In the genomic region with DNA sequence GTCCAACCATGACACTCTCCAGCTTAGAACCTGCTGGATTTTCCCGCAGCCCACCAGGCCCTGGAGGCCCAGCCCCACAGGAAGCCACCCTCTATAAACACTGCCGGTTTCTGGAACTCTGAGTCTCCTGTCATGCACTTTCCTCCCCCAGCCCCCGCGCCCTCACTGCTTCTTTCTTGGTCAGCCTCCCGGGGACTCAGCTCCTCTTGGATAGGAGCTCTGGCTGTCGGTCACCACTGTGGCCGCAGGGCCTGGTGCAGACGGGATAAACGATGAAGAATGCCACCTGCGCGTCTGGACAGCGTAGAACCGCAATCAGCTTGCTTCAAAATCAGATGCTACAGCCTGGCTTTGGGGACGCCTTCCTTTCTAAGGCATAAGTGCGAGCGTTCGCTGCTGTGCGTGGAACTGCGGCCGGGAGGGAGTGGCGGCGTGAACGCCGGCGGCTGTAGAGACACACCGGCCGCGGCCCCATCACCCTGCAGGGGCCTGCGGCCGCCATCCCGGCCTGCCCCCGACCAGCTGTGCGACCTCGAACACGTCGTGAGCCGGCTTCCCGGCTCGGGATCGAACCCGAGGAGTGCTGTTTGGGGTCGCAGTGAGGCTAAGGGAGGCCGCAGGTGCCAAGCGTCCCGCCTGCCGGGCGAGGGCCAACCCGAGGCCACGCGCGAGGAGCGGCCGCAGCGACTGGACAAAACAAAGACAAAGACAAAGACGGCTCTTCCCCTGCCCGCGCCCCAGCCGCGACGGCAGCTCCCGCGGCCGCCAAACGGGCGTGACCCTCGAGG, we compare ENCODE assay signal across 1 cellular context.
TF ChIP-seq lines count a peak whose summit lies in the region.

No MANE protein-coding gene starts in this region.

TF ChIP-seq in HepG2, 621 proteins besides CTCF, POLR2A, EP300 and RAD21 (continued from another document):
- no peak for TF ChIP-seq HINFP (CRISPR knock-in tag; IDR thresholded peaks at IDR 0.05; ENCODE audit: low read depth)
- TF ChIP-seq SMARCC2 (IDR thresholded peaks at IDR 0.05), result no peak
- TF ChIP-seq ZNF446 (CRISPR knock-in tag; IDR thresholded peaks at IDR 0.05), result peak; percentile 95; the same call in 1 of the 2 replicates
- peak; percentile 18; the same call in 1 of the 2 replicates for TF ChIP-seq ZNF232 (CRISPR knock-in tag; IDR thresholded peaks at IDR 0.05; ENCODE audit: borderline replicate concordance)
- TF ChIP-seq EED (CRISPR knock-in tag; IDR thresholded peaks at IDR 0.05), result no peak
- TF ChIP-seq ZNF225 (CRISPR knock-in tag; IDR thresholded peaks at IDR 0.05), result no peak
- TF ChIP-seq ZNF275 (CRISPR knock-in tag; IDR thresholded peaks at IDR 0.05; ENCODE audit: borderline replicate concordance), result peak; percentile 27; the same call in 1 of the 2 replicates
- TF ChIP-seq, protein P1, sequence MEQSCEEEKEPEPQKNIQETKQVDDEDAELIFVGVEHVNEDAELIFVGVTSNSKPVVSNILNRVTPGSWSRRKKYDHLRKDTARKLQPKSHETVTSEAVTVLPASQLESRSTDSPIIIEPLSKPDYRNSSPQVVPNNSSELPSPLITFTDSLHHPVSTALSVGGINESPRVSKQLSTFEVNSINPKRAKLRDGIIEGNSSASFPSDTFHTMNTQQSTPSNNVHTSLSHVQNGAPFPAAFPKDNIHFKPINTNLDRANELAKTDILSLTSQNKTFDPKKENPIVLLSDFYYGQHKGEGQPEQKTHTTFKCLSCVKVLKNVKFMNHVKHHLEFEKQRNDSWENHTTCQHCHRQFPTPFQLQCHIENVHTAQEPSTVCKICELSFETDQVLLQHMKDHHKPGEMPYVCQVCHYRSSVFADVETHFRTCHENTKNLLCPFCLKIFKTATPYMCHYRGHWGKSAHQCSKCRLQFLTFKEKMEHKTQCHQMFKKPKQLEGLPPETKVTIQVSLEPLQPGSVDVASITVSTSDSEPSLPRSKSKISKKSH (CRISPR knock-in tag; IDR thresholded peaks at IDR 0.05; ENCODE audit: borderline replicate concordance), result peak; percentile 59; the same call in 1 of the 2 replicates
- peak; percentile 26; the same call in 1 of the 2 replicates for TF ChIP-seq ZNF572 (CRISPR knock-in tag; IDR thresholded peaks at IDR 0.05)
- TF ChIP-seq ZFX (CRISPR knock-in tag; IDR thresholded peaks at IDR 0.05; ENCODE audit: low read depth), result peak; percentile 67
- no peak for TF ChIP-seq JUND (CRISPR knock-in tag; IDR thresholded peaks at IDR 0.05)
- TF ChIP-seq RBFOX2 (IDR thresholded peaks at IDR 0.05; ENCODE audit: low read depth, low read length), result peak; percentile 82
- TF ChIP-seq HIVEP1 (CRISPR knock-in tag; IDR thresholded peaks at IDR 0.05), result peak; percentile 56; the same call in 1 of the 2 replicates
- TF ChIP-seq NR0B2 (CRISPR knock-in tag; IDR thresholded peaks at IDR 0.05), result 0 out of 2 replicates have a peak, but pooled peaks have one; percentile 29
- TF ChIP-seq, protein P2, sequence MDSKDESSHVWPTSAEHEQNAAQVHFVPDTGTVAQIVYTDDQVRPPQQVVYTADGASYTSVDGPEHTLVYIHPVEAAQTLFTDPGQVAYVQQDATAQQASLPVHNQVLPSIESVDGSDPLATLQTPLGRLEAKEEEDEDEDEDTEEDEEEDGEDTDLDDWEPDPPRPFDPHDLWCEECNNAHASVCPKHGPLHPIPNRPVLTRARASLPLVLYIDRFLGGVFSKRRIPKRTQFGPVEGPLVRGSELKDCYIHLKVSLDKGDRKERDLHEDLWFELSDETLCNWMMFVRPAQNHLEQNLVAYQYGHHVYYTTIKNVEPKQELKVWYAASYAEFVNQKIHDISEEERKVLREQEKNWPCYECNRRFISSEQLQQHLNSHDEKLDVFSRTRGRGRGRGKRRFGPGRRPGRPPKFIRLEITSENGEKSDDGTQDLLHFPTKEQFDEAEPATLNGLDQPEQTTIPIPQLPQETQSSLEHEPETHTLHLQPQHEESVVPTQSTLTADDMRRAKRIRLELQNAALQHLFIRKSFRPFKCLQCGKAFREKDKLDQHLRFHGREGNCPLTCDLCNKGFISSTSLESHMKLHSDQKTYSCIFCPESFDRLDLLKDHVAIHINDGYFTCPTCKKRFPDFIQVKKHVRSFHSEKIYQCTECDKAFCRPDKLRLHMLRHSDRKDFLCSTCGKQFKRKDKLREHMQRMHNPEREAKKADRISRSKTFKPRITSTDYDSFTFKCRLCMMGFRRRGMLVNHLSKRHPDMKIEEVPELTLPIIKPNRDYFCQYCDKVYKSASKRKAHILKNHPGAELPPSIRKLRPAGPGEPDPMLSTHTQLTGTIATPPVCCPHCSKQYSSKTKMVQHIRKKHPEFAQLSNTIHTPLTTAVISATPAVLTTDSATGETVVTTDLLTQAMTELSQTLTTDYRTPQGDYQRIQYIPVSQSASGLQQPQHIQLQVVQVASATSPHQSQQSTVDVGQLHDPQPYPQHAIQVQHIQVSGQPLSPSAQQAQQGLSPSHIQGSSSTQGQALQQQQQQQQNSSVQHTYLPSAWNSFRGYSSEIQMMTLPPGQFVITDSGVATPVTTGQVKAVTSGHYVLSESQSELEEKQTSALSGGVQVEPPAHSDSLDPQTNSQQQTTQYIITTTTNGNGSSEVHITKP (CRISPR knock-in tag; IDR thresholded peaks at IDR 0.05; ENCODE audit: low read depth), result no peak
- no peak for TF ChIP-seq CEBPG (CRISPR knock-in tag; IDR thresholded peaks at IDR 0.05)
- TF ChIP-seq GPN1 (CRISPR knock-in tag; IDR thresholded peaks at IDR 0.05; ENCODE audit: borderline replicate concordance), result 0 out of 2 replicates have a peak, but pooled peaks have one; percentile 39
- TF ChIP-seq HNRNPL (IDR thresholded peaks at IDR 0.05; ENCODE audit: low read depth, low read length), result 0 out of 2 replicates have a peak, but pooled peaks have one; percentile 25
- TF ChIP-seq REPIN1 (CRISPR knock-in tag; IDR thresholded peaks at IDR 0.05; ENCODE audit: borderline replicate concordance, low read depth), result 0 out of 2 replicates have a peak, but pooled peaks have one; percentile 8
- TF ChIP-seq CBX1 (IDR thresholded peaks at IDR 0.05; ENCODE audit: low read depth), result no peak
- 0 out of 2 replicates have a peak, but pooled peaks have one; percentile 57 for TF ChIP-seq ZNF878 (CRISPR knock-in tag; IDR thresholded peaks at IDR 0.05)
- TF ChIP-seq ZSCAN12 (CRISPR knock-in tag; IDR thresholded peaks at IDR 0.05), result 0 out of 2 replicates have a peak, but pooled peaks have one; percentile 37
- peak; percentile 77; the same call in 1 of the 2 replicates for TF ChIP-seq SRY (CRISPR knock-in tag; IDR thresholded peaks at IDR 0.05)
- no peak for TF ChIP-seq ZNF775 (CRISPR knock-in tag; IDR thresholded peaks at IDR 0.05; ENCODE audit: borderline replicate concordance)
- TF ChIP-seq TAF15 (IDR thresholded peaks at IDR 0.05; ENCODE audit: low read depth, low read length, poor library complexity, severe bottlenecking), result no peak
- TF ChIP-seq, protein P3, sequence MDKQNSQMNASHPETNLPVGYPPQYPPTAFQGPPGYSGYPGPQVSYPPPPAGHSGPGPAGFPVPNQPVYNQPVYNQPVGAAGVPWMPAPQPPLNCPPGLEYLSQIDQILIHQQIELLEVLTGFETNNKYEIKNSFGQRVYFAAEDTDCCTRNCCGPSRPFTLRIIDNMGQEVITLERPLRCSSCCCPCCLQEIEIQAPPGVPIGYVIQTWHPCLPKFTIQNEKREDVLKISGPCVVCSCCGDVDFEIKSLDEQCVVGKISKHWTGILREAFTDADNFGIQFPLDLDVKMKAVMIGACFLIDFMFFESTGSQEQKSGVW (CRISPR knock-in tag; IDR thresholded peaks at IDR 0.05; ENCODE audit: borderline replicate concordance), result no peak
- 0 out of 2 replicates have a peak, but pooled peaks have one; percentile 44 for TF ChIP-seq POGK (CRISPR knock-in tag; conservative IDR thresholded peaks at IDR 0.05)
- 0 out of 2 replicates have a peak, but pooled peaks have one; percentile 35 for TF ChIP-seq BORCS8-MEF2B (CRISPR knock-in tag; IDR thresholded peaks at IDR 0.05)
- no peak for TF ChIP-seq ZNF143 (CRISPR knock-in tag; IDR thresholded peaks at IDR 0.05)
- TF ChIP-seq DMAP1 (CRISPR knock-in tag; IDR thresholded peaks at IDR 0.05), result peak; percentile 33; the same call in 1 of the 2 replicates
- no peak for TF ChIP-seq NPAS2 (CRISPR knock-in tag; IDR thresholded peaks at IDR 0.05; ENCODE audit: borderline replicate concordance)
- TF ChIP-seq ELF3 (CRISPR knock-in tag; IDR thresholded peaks at IDR 0.05), result peak; percentile 8; the same call in 1 of the 2 replicates
- TF ChIP-seq ZNF710 (CRISPR knock-in tag; IDR thresholded peaks at IDR 0.05; ENCODE audit: borderline replicate concordance), result peak; percentile 44; the same call in 1 of the 2 replicates
- TF ChIP-seq POLR2G (IDR thresholded peaks at IDR 0.05; ENCODE audit: low read depth, low read length), result peak; percentile 0; the same call in 1 of the 2 replicates
- TF ChIP-seq ZSCAN20 (CRISPR knock-in tag; IDR thresholded peaks at IDR 0.05; ENCODE audit: borderline replicate concordance), result peak; percentile 72; the same call in 1 of the 2 replicates
- TF ChIP-seq NCOA1 (CRISPR knock-in tag; IDR thresholded peaks at IDR 0.05), result no peak
